ENCODE assay signal across 29 cellular contexts in the genomic region with DNA sequence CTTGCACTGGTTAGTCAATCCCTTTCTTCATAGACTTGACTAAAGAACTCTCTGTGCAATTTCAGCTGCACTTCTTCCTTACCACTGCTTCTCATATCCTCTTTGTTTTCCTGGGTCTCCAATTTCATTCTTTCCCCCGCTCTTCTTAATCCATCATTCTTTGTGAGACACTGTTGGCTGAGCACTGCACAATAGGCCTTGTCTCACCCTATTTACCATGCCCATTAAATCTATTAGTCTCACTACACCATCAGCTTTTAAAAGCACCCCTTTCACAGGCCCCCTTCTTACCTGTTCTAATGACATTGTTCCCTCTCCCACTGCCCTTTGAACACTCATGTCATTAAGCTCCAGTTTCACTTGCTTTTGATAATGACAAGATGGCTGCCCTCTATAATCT.
DNase-seq lines count a peak whose midpoint lies in the region; ATAC-seq, FAIRE-seq and TF ChIP-seq lines count a peak whose summit lies in the region.
"Had no signal": no experiment of that assay in that cellular context is flagged by ENCODE, and none has a peak within 500 bp of the region (broad histone marks: within the 10 kb centered on the region; RNA-seq: fewer than 3 reads in every experiment).

No MANE protein-coding gene starts in this region.

- POLR2A ChIA-PET in activated CD4-positive, alpha-beta memory T cell treated with anti-CD3 and anti-CD28 coated beads for 36 hours (lab: Charles Lee) = no interaction called here

- CTCF ChIA-PET in activated CD4-positive, alpha-beta memory T cell treated with anti-CD3 and anti-CD28 coated beads for 36 hours (lab: Charles Lee) = no interaction called here

- no peak overlapping the region for H3K27ac Mint-ChIP-seq in activated CD4-positive, alpha-beta memory T cell treated with anti-CD3 and anti-CD28 coated beads for 36 hours
- H3K27ac Mint-ChIP-seq: activated CD8-positive, alpha-beta T cell treated with anti-CD3 and anti-CD28 coated beads, Interleukin-2, amount 10 ng/mL, durations not matched to agents 7 days and 5 days; activated naive CD4-positive, alpha-beta T cell treated with anti-CD3 and anti-CD28 coated beads, Interleukin-2, amount 10 ng/mL, durations not matched to agents 7 days and 5 days; activated T-helper 17 cell treated with anti-CD3 and anti-CD28 coated beads, Interleukin-2, amount 50 U/mL, for 72 hours; T-helper 2 cell treated with Interferon-gamma antibody and Interleukin-4, amounts not matched to agents 5 μg/mL and 100 μg/mL, for 36 hours had no signal

- no peaks in the 10 kb centered on the region for H3K4me1 Mint-ChIP-seq in activated CD4-positive, alpha-beta memory T cell treated with anti-CD3 and anti-CD28 coated beads for 36 hours (ENCODE audit: low read depth)
- H3K4me1 Mint-ChIP-seq: activated T-helper 17 cell treated with anti-CD3 and anti-CD28 coated beads, Interleukin-2, amount 50 U/mL, for 72 hours; CD4-positive, CD25-positive, alpha-beta regulatory T cell had no signal

- WGBS in small intestine, 3 donors = 91 to 96% (median 96%) methylated on average over 1 of the region's 1 CpG
- 81 to 84% methylated on average over 1 of the region's 1 CpG for WGBS in upper lobe of left lung, 2 donors

- ATAC-seq in upper lobe of left lung (ENCODE audit: low FRiP score in 2 of 2) = no peak
- ATAC-seq: activated CD8-positive, alpha-beta T cell treated with anti-CD3 and anti-CD28 coated beads, Interleukin-2, amount 10 ng/mL, durations not matched to agents 7 days and 5 days; activated T-helper 17 cell treated with anti-CD3 and anti-CD28 coated beads, Interleukin-2, amount 50 U/mL, for 72 hours; body of pancreas; HepG2; sciatic nerve had no signal

- TF ChIP-seq EP300 in upper lobe of left lung (IDR thresholded peaks at IDR 0.05) = no peak

- H3K36me3 ChIP-seq in small intestine (ENCODE audit: control insufficient read depth in 2 of 2, insufficient read depth in 2 of 2, low read length in 2 of 2) (no peaks in the 10 kb centered on the region), upper lobe of left lung (no peaks in the 10 kb centered on the region)
- H3K36me3 ChIP-seq: adrenal gland, prostate gland, tibial nerve had no signal

- FAIRE-seq in small intestine (lab: Jason Lieb, UNC) = no peak
- FAIRE-seq: frontal cortex, HepG2 had no signal

- H3K27me3 Mint-ChIP-seq in activated CD4-positive, alpha-beta memory T cell treated with anti-CD3 and anti-CD28 coated beads for 36 hours = no peaks in the 10 kb centered on the region
- H3K27me3 Mint-ChIP-seq: activated naive CD4-positive, alpha-beta T cell treated with anti-CD3 and anti-CD28 coated beads, Interleukin-2, amount 10 ng/mL, durations not matched to agents 7 days and 5 days; activated T-helper 17 cell treated with anti-CD3 and anti-CD28 coated beads, Interleukin-2, amount 50 U/mL, for 72 hours; CD4-positive, CD25-positive, alpha-beta regulatory T cell had no signal

- no peak for TF ChIP-seq POLR2A in upper lobe of left lung (IDR thresholded peaks at IDR 0.05)

- H3K9me3 Mint-ChIP-seq in activated CD4-positive, alpha-beta memory T cell treated with anti-CD3 and anti-CD28 coated beads for 36 hours = no peaks in the 10 kb centered on the region
- H3K9me3 Mint-ChIP-seq: T-helper 2 cell treated with Interferon-gamma antibody and Interleukin-4, amounts not matched to agents 5 μg/mL and 100 μg/mL, for 36 hours had no signal

- no peaks in the 10 kb centered on the region for H3K27me3 ChIP-seq in small intestine (ENCODE audit: control insufficient read depth in 2 of 2, insufficient read depth in 2 of 2, low read length in 2 of 2)
- no peaks in the 10 kb centered on the region for H3K27me3 ChIP-seq in upper lobe of left lung
- H3K27me3 ChIP-seq: adrenal gland, body of pancreas, tibial nerve had no signal

- no peak overlapping the region for H3K4me3 Mint-ChIP-seq in activated CD4-positive, alpha-beta memory T cell treated with anti-CD3 and anti-CD28 coated beads for 36 hours
- H3K4me3 Mint-ChIP-seq: activated CD8-positive, alpha-beta T cell treated with anti-CD3 and anti-CD28 coated beads, Interleukin-2, amount 10 ng/mL, durations not matched to agents 7 days and 5 days; activated naive CD4-positive, alpha-beta T cell treated with anti-CD3 and anti-CD28 coated beads, Interleukin-2, amount 10 ng/mL, durations not matched to agents 7 days and 5 days; activated T-helper 17 cell treated with anti-CD3 and anti-CD28 coated beads, Interleukin-2, amount 50 U/mL, for 72 hours; CD4-positive, CD25-positive, alpha-beta regulatory T cell; T-helper 2 cell treated with Interferon-gamma antibody and Interleukin-4, amounts not matched to agents 5 μg/mL and 100 μg/mL, for 36 hours had no signal

- H3K36me3 Mint-ChIP-seq in activated CD4-positive, alpha-beta memory T cell treated with anti-CD3 and anti-CD28 coated beads for 36 hours = no peaks in the 10 kb centered on the region
- H3K36me3 Mint-ChIP-seq: activated naive CD4-positive, alpha-beta T cell treated with anti-CD3 and anti-CD28 coated beads, Interleukin-2, amount 10 ng/mL, durations not matched to agents 7 days and 5 days; CD4-positive, CD25-positive, alpha-beta regulatory T cell had no signal

- peak; percentile 66 for DNase-seq in DMS153 treated with DMSO at 0.1 percent for 48 hours (lab: John Stamatoyannopoulos, UW; ENCODE audit: unreplicated experiment)
- peak; percentile 83 for DNase-seq in NCI-H146 treated with DMSO at 0.1 percent for 48 hours (lab: John Stamatoyannopoulos, UW; ENCODE audit: unreplicated experiment)
- DNase-seq in NCI-H774 (lab: John Stamatoyannopoulos, UW) = peak; percentile 15
- peak; percentile 10 for DNase-seq in myocyte (ENCODE audit: low read depth)
- DNase-seq in activated CD4-positive, alpha-beta T cell treated with anti-CD3 and anti-CD28 coated beads, Interleukin-2, amount 50 U/mL, for 1 hour = no peak
- DNase-seq in small intestine = no peak
- DNase-seq in activated CD4-positive, alpha-beta memory T cell treated with anti-CD3 and anti-CD28 coated beads for 36 hours = no peak
- no peak for DNase-seq in upper lobe of left lung
- DNase-seq: activated CD4-positive, alpha-beta T cell treated with anti-CD3 and anti-CD28 coated beads for 1 hour; activated CD8-positive, alpha-beta T cell treated with anti-CD3 and anti-CD28 coated beads, Interleukin-2, amount 10 ng/mL, durations not matched to agents 7 days and 5 days; activated naive CD4-positive, alpha-beta T cell treated with anti-CD3 and anti-CD28 coated beads, Interleukin-2, amount 10 ng/mL, durations not matched to agents 7 days and 5 days; adrenal gland; AML-193; body of pancreas; CD4-positive, CD25-positive, alpha-beta regulatory T cell; cerebellar nuclear complex; Karpas-422; NCI-H510A; nucleus accumbens; SHP77; stimulated activated CD4-positive, alpha-beta T cell treated with anti-CD3 and anti-CD28 coated beads, Interleukin-12 subunit alpha, Interleukin-12 subunit beta, amount 100 ng/mL, for 4 hours; stimulated activated CD4-positive, alpha-beta T cell treated with anti-CD3 and anti-CD28 coated beads, Interleukin-2, amount 100 ng/mL, for 48 hours had no signal

- H3K27ac ChIP-seq in small intestine (ENCODE audit: low read depth in 1 of 2, low read length in 1 of 2) (no peak overlapping the region), upper lobe of left lung (no peak overlapping the region)
- H3K27ac ChIP-seq: adrenal gland, body of pancreas, prostate gland, tibial nerve had no signal

- no peak for TF ChIP-seq CTCF in upper lobe of left lung (IDR thresholded peaks at IDR 0.05)

- H3K4me3 ChIP-seq in small intestine (ENCODE audit: low read depth in 1 of 2, low read length in 2 of 2) = no peak overlapping the region
- H3K4me3 ChIP-seq in upper lobe of left lung = no peak overlapping the region
- H3K4me3 ChIP-seq: adrenal gland, body of pancreas, prostate gland, tibial nerve had no signal

- H3K4me1 ChIP-seq in small intestine (ENCODE audit: control insufficient read depth in 2 of 2, insufficient read depth in 1 of 2, low read depth in 1 of 2, low read length in 1 of 2) (no peaks in the 10 kb centered on the region), upper lobe of left lung (no peaks in the 10 kb centered on the region)
- H3K4me1 ChIP-seq: adrenal gland, prostate gland, tibial nerve had no signal

- intact Hi-C loops in activated CD4-positive, alpha-beta memory T cell treated with anti-CD3 and anti-CD28 coated beads for 36 hours (cut with micrococcal nuclease) = no loop called here

- no peaks in the 10 kb centered on the region for H3K9me3 ChIP-seq in small intestine (ENCODE audit: control insufficient read depth, low read depth)
- H3K9me3 ChIP-seq in upper lobe of left lung = no peaks in the 10 kb centered on the region
- H3K9me3 ChIP-seq: adrenal gland, body of pancreas, prostate gland, tibial nerve had no signal

Comparison
In these comparisons a context has a peak if more than half of its experiments do, and no peak if none do; other contexts are left out.
1. DNase-seq: peak in DMS153 treated with DMSO at 0.1 percent for 48 hours (single experiment), NCI-H146 treated with DMSO at 0.1 percent for 48 hours (single experiment), NCI-H774 (single experiment) and myocyte (single experiment); none in activated CD4-positive, alpha-beta T cell treated with anti-CD3 and anti-CD28 coated beads, Interleukin-2, amount 50 U/mL, for 1 hour (single experiment), small intestine (single experiment), activated CD4-positive, alpha-beta memory T cell treated with anti-CD3 and anti-CD28 coated beads for 36 hours (single experiment) and upper lobe of left lung (0 of 2).